Comparison of ENCODE assay signal across 1 cellular context in genomic region chr19:29941828-29942403, GRCh38.
TF ChIP-seq lines count a peak whose summit lies in the region.

URI1 (plus strand) TSS chr19:29942239; CDS start chr19:29942548, 309 bp downstream.

TF ChIP-seq in K562, 482 proteins besides CTCF, POLR2A, EP300 and RAD21 (continued from another document and continues in another):
- TF ChIP-seq CEBPZ (IDR thresholded peaks at IDR 0.05; ENCODE audit: borderline replicate concordance, low read depth, low read length), result no peak
- TF ChIP-seq POLR2G (IDR thresholded peaks at IDR 0.05; ENCODE audit: low read depth, low read length), result peak; percentile 87
- TF ChIP-seq BRF1 (IDR thresholded peaks at IDR 0.05; ENCODE audit: borderline replicate concordance, extremely low read depth, insufficient read length), result no peak
- TF ChIP-seq SRF (CRISPR knock-in tag; IDR thresholded peaks at IDR 0.05), result no peak
- TF ChIP-seq BCL6 (CRISPR knock-in tag; IDR thresholded peaks at IDR 0.05), result no peak
- TF ChIP-seq RBM39 (optimal IDR thresholded peaks at IDR 0.05; ENCODE audit: low read depth, low read length), result no peak
- TF ChIP-seq SP1 (CRISPR knock-in tag; IDR thresholded peaks at IDR 0.05), result peak; percentile 62
- no peak for TF ChIP-seq TAF7 (tag; IDR thresholded peaks at IDR 0.05)
- TF ChIP-seq ERF (CRISPR knock-in tag; IDR thresholded peaks at IDR 0.05), result peak; percentile 77; the same call in 1 of the 2 replicates
- no peak for TF ChIP-seq TFAM (CRISPR knock-in tag; conservative IDR thresholded peaks at IDR 0.05)
- no peak for TF ChIP-seq CREB5 (CRISPR knock-in tag; IDR thresholded peaks at IDR 0.05)
- no peak for TF ChIP-seq SRSF3 (IDR thresholded peaks at IDR 0.05; ENCODE audit: insufficient read depth, low read length)
- TF ChIP-seq E2F6 (IDR thresholded peaks at IDR 0.05; ENCODE audit: borderline replicate concordance in 1 of 2, extremely low read depth in 1 of 2, insufficient read depth in 1 of 2, insufficient read length in 1 of 2, low read depth in 1 of 2, low read length in 1 of 2, poor library complexity in 1 of 2, severe bottlenecking in 1 of 2), result peak; percentile 67 to 94
- no peak for TF ChIP-seq ZNF318 (IDR thresholded peaks at IDR 0.05; ENCODE audit: borderline replicate concordance in 1 of 2, low read depth in 1 of 2)
- TF ChIP-seq NONO (IDR thresholded peaks at IDR 0.05; ENCODE audit: low read depth in 2 of 2, low read length in 1 of 2), result peak; percentile 30 to 76; a peak in 1 of 4 replicates
- no peak for TF ChIP-seq ZNF75A (CRISPR knock-in tag; IDR thresholded peaks at IDR 0.05)
- no peak for TF ChIP-seq PRMT5 (CRISPR knock-in tag; IDR thresholded peaks at IDR 0.05)
- TF ChIP-seq RFX1 (IDR thresholded peaks at IDR 0.05), result no peak
- TF ChIP-seq ZNF224 (CRISPR knock-in tag; IDR thresholded peaks at IDR 0.05), result no peak
- no peak for TF ChIP-seq NUFIP1 (IDR thresholded peaks at IDR 0.05; ENCODE audit: partially characterized antibody)
- TF ChIP-seq MTF1 (CRISPR knock-in tag; IDR thresholded peaks at IDR 0.05; ENCODE audit: borderline replicate concordance), result no peak
- TF ChIP-seq ZNF324 (CRISPR knock-in tag; IDR thresholded peaks at IDR 0.05), result no peak
- peak; percentile 82 for TF ChIP-seq TAF1 (IDR thresholded peaks at IDR 0.05; ENCODE audit: control insufficient read depth, extremely low read depth, insufficient read depth, low read length, severe bottlenecking)
- no peak for TF ChIP-seq USF2 (CRISPR knock-in tag; IDR thresholded peaks at IDR 0.05)
- no peak for TF ChIP-seq KLF1 (tag; IDR thresholded peaks at IDR 0.05)
- peak; percentile 58; the same call in 1 of the 2 replicates for TF ChIP-seq CREB3L1 (IDR thresholded peaks at IDR 0.05; ENCODE audit: borderline replicate concordance, low read depth)
- TF ChIP-seq CREB1 (IDR thresholded peaks at IDR 0.05), result peak; percentile 26; the same call in 1 of the 2 replicates
- TF ChIP-seq CREB1 (CRISPR knock-in tag; IDR thresholded peaks at IDR 0.05), result no peak
- TF ChIP-seq KAT8 (IDR thresholded peaks at IDR 0.05; ENCODE audit: low read depth), result no peak
- no peak for TF ChIP-seq FOSL1 (tag; conservative IDR thresholded peaks at IDR 0.05)
- TF ChIP-seq HMGXB4 (CRISPR knock-in tag; IDR thresholded peaks at IDR 0.05), result no peak
- no peak for TF ChIP-seq HDAC3 (IDR thresholded peaks at IDR 0.05; ENCODE audit: borderline replicate concordance, partially characterized antibody)
- TF ChIP-seq MTA3 (IDR thresholded peaks at IDR 0.05; ENCODE audit: borderline replicate concordance), result no peak
- no peak for TF ChIP-seq THAP7 (CRISPR knock-in tag; IDR thresholded peaks at IDR 0.05)
- no peak for TF ChIP-seq ZNF23 (CRISPR knock-in tag; IDR thresholded peaks at IDR 0.05)
- TF ChIP-seq ARID3A (IDR thresholded peaks at IDR 0.05; ENCODE audit: borderline replicate concordance, low read depth, low read length), result no peak
